ENCODE assay signal across 1 cellular context in genomic region chr17:5135726-5136579, GRCh38.
TF ChIP-seq lines count a peak whose summit lies in the region.

No MANE protein-coding gene starts in this region.

TF ChIP-seq in HepG2, 621 proteins besides CTCF, POLR2A, EP300 and RAD21:
- TF ChIP-seq, protein P1, sequence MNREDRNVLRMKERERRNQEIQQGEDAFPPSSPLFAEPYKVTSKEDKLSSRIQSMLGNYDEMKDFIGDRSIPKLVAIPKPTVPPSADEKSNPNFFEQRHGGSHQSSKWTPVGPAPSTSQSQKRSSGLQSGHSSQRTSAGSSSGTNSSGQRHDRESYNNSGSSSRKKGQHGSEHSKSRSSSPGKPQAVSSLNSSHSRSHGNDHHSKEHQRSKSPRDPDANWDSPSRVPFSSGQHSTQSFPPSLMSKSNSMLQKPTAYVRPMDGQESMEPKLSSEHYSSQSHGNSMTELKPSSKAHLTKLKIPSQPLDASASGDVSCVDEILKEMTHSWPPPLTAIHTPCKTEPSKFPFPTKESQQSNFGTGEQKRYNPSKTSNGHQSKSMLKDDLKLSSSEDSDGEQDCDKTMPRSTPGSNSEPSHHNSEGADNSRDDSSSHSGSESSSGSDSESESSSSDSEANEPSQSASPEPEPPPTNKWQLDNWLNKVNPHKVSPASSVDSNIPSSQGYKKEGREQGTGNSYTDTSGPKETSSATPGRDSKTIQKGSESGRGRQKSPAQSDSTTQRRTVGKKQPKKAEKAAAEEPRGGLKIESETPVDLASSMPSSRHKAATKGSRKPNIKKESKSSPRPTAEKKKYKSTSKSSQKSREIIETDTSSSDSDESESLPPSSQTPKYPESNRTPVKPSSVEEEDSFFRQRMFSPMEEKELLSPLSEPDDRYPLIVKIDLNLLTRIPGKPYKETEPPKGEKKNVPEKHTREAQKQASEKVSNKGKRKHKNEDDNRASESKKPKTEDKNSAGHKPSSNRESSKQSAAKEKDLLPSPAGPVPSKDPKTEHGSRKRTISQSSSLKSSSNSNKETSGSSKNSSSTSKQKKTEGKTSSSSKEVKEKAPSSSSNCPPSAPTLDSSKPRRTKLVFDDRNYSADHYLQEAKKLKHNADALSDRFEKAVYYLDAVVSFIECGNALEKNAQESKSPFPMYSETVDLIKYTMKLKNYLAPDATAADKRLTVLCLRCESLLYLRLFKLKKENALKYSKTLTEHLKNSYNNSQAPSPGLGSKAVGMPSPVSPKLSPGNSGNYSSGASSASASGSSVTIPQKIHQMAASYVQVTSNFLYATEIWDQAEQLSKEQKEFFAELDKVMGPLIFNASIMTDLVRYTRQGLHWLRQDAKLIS (CRISPR knock-in tag; IDR thresholded peaks at IDR 0.05) = no peak
- TF ChIP-seq HNF4A (CRISPR knock-in tag; IDR thresholded peaks at IDR 0.05) (peak; percentile 12; the same call in 1 of the 2 replicates), HNF4G (IDR thresholded peaks at IDR 0.05; ENCODE audit: borderline replicate concordance, low read depth, low read length) (0 out of 2 replicates have a peak, but pooled peaks have one; percentile 14), HNF4G (CRISPR knock-in tag; IDR thresholded peaks at IDR 0.05; ENCODE audit: borderline replicate concordance, low read depth) (no peak), ZNF687 (CRISPR knock-in tag; IDR thresholded peaks at IDR 0.05) (peak; percentile 10; the same call in 1 of the 2 replicates), PAXIP1 (CRISPR knock-in tag; conservative IDR thresholded peaks at IDR 0.05) (0 out of 2 replicates have a peak, but pooled peaks have one; percentile 29)
